In the genomic region with DNA sequence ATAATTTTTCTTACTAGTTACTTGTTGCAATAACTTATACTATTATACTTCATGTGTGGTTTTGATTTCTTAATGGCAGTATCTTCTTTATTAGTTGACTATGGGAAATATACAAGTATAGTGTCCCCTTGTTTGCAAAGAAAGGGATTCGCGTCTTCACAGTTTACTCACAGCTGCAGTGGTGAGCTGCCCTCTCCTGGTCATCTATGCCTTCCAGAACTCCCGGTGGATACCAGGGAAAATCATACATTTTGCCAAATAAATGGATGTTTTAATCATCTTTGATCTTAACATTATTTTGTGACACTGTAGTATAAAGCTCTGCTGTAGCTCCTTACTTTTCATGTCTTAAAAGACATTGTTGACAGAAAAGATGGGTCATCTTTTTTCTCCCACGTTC, we compare ENCODE assay signal across 9 cellular contexts.
DNase-seq lines count a peak whose midpoint lies in the region; ATAC-seq and TF ChIP-seq lines count a peak whose summit lies in the region.
"Had no signal": no experiment of that assay in that cellular context is flagged by ENCODE, and none has a peak within 500 bp of the region (broad histone marks: within the 10 kb centered on the region; RNA-seq: fewer than 3 reads in every experiment).

No MANE protein-coding gene starts in this region.

- no peak for TF ChIP-seq POLR2A in right lobe of liver (IDR thresholded peaks at IDR 0.05)

- H3K9me3 Mint-ChIP-seq in CD8-positive, alpha-beta T cell: no peaks in the 10 kb centered on the region
- H3K9me3 Mint-ChIP-seq: activated CD8-positive, alpha-beta T cell treated with anti-CD3 and anti-CD28 coated beads for 36 hours had no signal

- H3K4me3 ChIP-seq in BJ (ENCODE audit: low read depth, low read length) (no peak overlapping the region), astrocyte of the spinal cord (ENCODE audit: low read depth, low read length) (no peak overlapping the region), right lobe of liver (no peak overlapping the region), colonic mucosa (no peak overlapping the region)
- no peak overlapping the region for H3K4me3 ChIP-seq in CD8-positive, alpha-beta T cell (ENCODE audit: low read depth, low read length)

- peak; percentile 58 for TF ChIP-seq CTCF in BJ (IDR thresholded peaks at IDR 0.05; ENCODE audit: insufficient read depth, low read depth, low read length)
- peak; percentile 74 for TF ChIP-seq CTCF in astrocyte of the spinal cord (IDR thresholded peaks at IDR 0.05; ENCODE audit: low read depth, low read length)
- peak; percentile 18 to 50 (median 35) for TF ChIP-seq CTCF in right lobe of liver (IDR thresholded peaks at IDR 0.05)
- TF ChIP-seq CTCF in colonic mucosa (IDR thresholded peaks at IDR 0.05): no peak
- TF ChIP-seq CTCF in CD8-positive, alpha-beta T cell (IDR thresholded peaks at IDR 0.05): no peak

- H3K27ac Mint-ChIP-seq in CD8-positive, alpha-beta T cell: no peak overlapping the region
- H3K27ac Mint-ChIP-seq: activated CD8-positive, alpha-beta T cell treated with anti-CD3 and anti-CD28 coated beads for 36 hours had no signal

- no peaks in the 10 kb centered on the region for H3K27me3 Mint-ChIP-seq in CD8-positive, alpha-beta T cell (ENCODE audit: low read depth)
- H3K27me3 Mint-ChIP-seq: activated CD8-positive, alpha-beta T cell treated with anti-CD3 and anti-CD28 coated beads for 36 hours had no signal

- no peak overlapping the region for H3K4me3 Mint-ChIP-seq in CD8-positive, alpha-beta T cell
- H3K4me3 Mint-ChIP-seq: activated CD8-positive, alpha-beta T cell treated with anti-CD3 and anti-CD28 coated beads for 36 hours had no signal

- POLR2A ChIA-PET in BJ (lab: Charles Lee): no interaction called here
- POLR2A ChIA-PET in CD8-positive, alpha-beta T cell (lab: Charles Lee): no interaction called here

- intact Hi-C loops in right lobe of liver (cut with DNase I): no loop called here
- intact Hi-C loops in colonic mucosa (cut with DNase I): loop anchor here (10.0 kb wide), 1 partner anchor 58 kb away; no protein-coding TSS in a partner anchor
- intact Hi-C loops in CD8-positive, alpha-beta T cell (cut with DNase I, micrococcal nuclease): no loop called here

- H3K27ac ChIP-seq in right lobe of liver (no peak overlapping the region), colonic mucosa (no peak overlapping the region)
- H3K27ac ChIP-seq in CD8-positive, alpha-beta T cell (ENCODE audit: low read depth, low read length): no peak overlapping the region

- WGBS in right lobe of liver (ENCODE audit: insufficient coverage, low coverage, low lambda C conversion rate, missing lambda C conversion rate): 68% methylated on average over 4 of the region's 4 CpGs

- peak in 3 of 4 donors; percentile 41 to 53 (median 51) for ATAC-seq in right lobe of liver
- ATAC-seq in CD8-positive, alpha-beta T cell: no peak
- ATAC-seq: activated CD8-positive, alpha-beta T cell treated with anti-CD3 and anti-CD28 coated beads for 36 hours had no signal

- H3K9ac ChIP-seq in colonic mucosa (ENCODE audit: low read depth in 2 of 2, low read length in 2 of 2): no peak overlapping the region

- CTCF ChIA-PET in BJ (lab: Yijun Ruan, JAX): no interaction called here
- CTCF ChIA-PET in CD8-positive, alpha-beta T cell (lab: Charles Lee): interaction anchor here (0.6 to 1.0 kb wide), 3 partner anchors 36 to 390 kb away, joined by 3 to 5 read pairs (median 3); no protein-coding TSS in a partner anchor

- H3K9me3 ChIP-seq in right lobe of liver (no peaks in the 10 kb centered on the region), colonic mucosa (no peaks in the 10 kb centered on the region)
- no peaks in the 10 kb centered on the region for H3K9me3 ChIP-seq in CD8-positive, alpha-beta T cell (ENCODE audit: low read length)

- no peaks in the 10 kb centered on the region for H3K36me3 ChIP-seq in BJ (ENCODE audit: control insufficient read depth, insufficient read depth, low read length)
- no peaks in the 10 kb centered on the region for H3K36me3 ChIP-seq in right lobe of liver
- H3K36me3 ChIP-seq in colonic mucosa: no peaks in the 10 kb centered on the region
- no peaks in the 10 kb centered on the region for H3K36me3 ChIP-seq in CD8-positive, alpha-beta T cell (ENCODE audit: insufficient read depth, low read length)

- DNase-seq in BJ (ENCODE audit: low read depth) (no peak), HT-29 (ENCODE audit: low spot score) (peak; percentile 10), astrocyte of the spinal cord (ENCODE audit: low read depth, low spot score) (peak; percentile 28), right lobe of liver (no peak), colonic mucosa (no peak), NK-92 (lab: John Stamatoyannopoulos, UW; ENCODE audit: unreplicated experiment) (no peak)
- no peak for DNase-seq in activated CD4-positive, alpha-beta T cell treated with anti-CD3 and anti-CD28 coated beads for 4 hours
- no peak for DNase-seq in CD8-positive, alpha-beta T cell
- DNase-seq: activated CD8-positive, alpha-beta T cell treated with anti-CD3 and anti-CD28 coated beads for 36 hours had no signal

- peaks cover 13% of the 10 kb centered on the region for H3K36me3 Mint-ChIP-seq in CD8-positive, alpha-beta T cell

- H3K27me3 ChIP-seq in BJ (ENCODE audit: control insufficient read depth, insufficient read depth, low read length) (no peaks in the 10 kb centered on the region), right lobe of liver (no peaks in the 10 kb centered on the region), colonic mucosa (no peaks in the 10 kb centered on the region)
- H3K27me3 ChIP-seq in CD8-positive, alpha-beta T cell (ENCODE audit: insufficient read depth, low read length): no peaks in the 10 kb centered on the region

- in situ Hi-C loops in astrocyte of the spinal cord (cut with HindIII; ENCODE audit: low sequenced_read_pairs): no loop called here

- H3K4me1 ChIP-seq in right lobe of liver (no peaks in the 10 kb centered on the region), colonic mucosa (no peaks in the 10 kb centered on the region)
- H3K4me1 ChIP-seq in CD8-positive, alpha-beta T cell (ENCODE audit: insufficient read depth, low read length): no peaks in the 10 kb centered on the region

- peaks cover 16% of the 10 kb centered on the region for H3K4me1 Mint-ChIP-seq in CD8-positive, alpha-beta T cell (ENCODE audit: low read depth)

Comparison
In these comparisons a context has a peak if more than half of its experiments do, and no peak if none do; other contexts are left out.
1. DNase-seq: peak in HT-29 (single experiment) and astrocyte of the spinal cord (single experiment); none in BJ (single experiment), right lobe of liver (0 of 3), colonic mucosa (single experiment), NK-92 (single experiment), activated CD4-positive, alpha-beta T cell treated with anti-CD3 and anti-CD28 coated beads for 4 hours (0 of 2) and CD8-positive, alpha-beta T cell (0 of 7).
2. CTCF ChIP-seq: peak in BJ (single experiment), astrocyte of the spinal cord (single experiment) and right lobe of liver (4 of 4); none in colonic mucosa (single experiment) and CD8-positive, alpha-beta T cell (single experiment).